In the genomic region with DNA sequence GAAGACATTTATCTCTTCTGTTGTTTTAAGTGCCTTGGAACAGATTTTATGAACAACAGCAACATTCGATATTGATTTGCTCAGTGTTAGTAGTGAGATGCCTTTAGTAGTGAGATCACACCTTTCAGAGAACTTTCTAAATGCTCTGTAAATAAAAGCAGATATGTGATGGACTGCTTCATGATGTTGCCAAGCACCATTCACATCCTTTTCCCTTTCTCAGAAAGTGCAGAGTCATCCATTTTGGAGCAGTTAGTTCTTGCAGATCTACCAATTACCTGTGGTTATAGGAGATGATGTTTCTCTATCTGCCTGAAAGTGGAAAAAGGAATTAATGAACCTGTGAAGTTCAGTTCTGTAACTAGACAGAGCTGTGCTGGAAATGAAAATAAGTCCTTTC, we compare ENCODE assay signal across 1 cellular context.
A peak's percentile ranks its signal among the peaks of the same experiment; 100 is the strongest.
TF ChIP-seq lines count a peak whose summit lies in the region.

No MANE protein-coding gene starts in this region.

TF ChIP-seq in K562, 482 proteins besides CTCF, POLR2A, EP300 and RAD21:
- TF ChIP-seq C11orf30 (IDR thresholded peaks at IDR 0.05; ENCODE audit: low read depth) (peak; percentile 97), NFE2L1 (tag; IDR thresholded peaks at IDR 0.05; ENCODE audit: borderline replicate concordance, low read depth) (peak; percentile 57; the same call in 1 of the 2 replicates), CHD7 (IDR thresholded peaks at IDR 0.05; ENCODE audit: low read depth, low read length) (no peak), ZNF316 (IDR thresholded peaks at IDR 0.05) (peak; percentile 98), MAFG (tag; conservative IDR thresholded peaks at IDR 0.05) (peak; percentile 96), NFE2 (IDR thresholded peaks at IDR 0.05; ENCODE audit: low read depth) (peak; percentile 83), CTBP1 (IDR thresholded peaks at IDR 0.05; ENCODE audit: borderline replicate concordance) (peak; percentile 41; the same call in 1 of the 2 replicates), MAFF (IDR thresholded peaks at IDR 0.05; ENCODE audit: low read length) (peak; percentile 92), FOS (IDR thresholded peaks at IDR 0.05; ENCODE audit: extremely low read depth, insufficient read length) (no peak), MAFK (IDR thresholded peaks at IDR 0.05; ENCODE audit: low read length) (peak; percentile 91)
